ENCODE assay signal across 1 cellular context in genomic region chr17:45277216-45277849, GRCh38.
TF ChIP-seq lines count a peak whose summit lies in the region.

No MANE protein-coding gene starts in this region.

TF ChIP-seq in K562, 482 proteins besides CTCF, POLR2A, EP300 and RAD21 (continued from another document and continues in another):
- TF ChIP-seq NR4A1 (CRISPR knock-in tag; IDR thresholded peaks at IDR 0.05): no peak
- TF ChIP-seq NR4A1 (tag; IDR thresholded peaks at IDR 0.05): peak; percentile 58; the same call in 1 of the 2 replicates
- no peak for TF ChIP-seq ID3 (CRISPR knock-in tag; IDR thresholded peaks at IDR 0.05)
- TF ChIP-seq ID3 (tag; IDR thresholded peaks at IDR 0.05): peak; percentile 90; the same call in 1 of the 2 replicates
- no peak for TF ChIP-seq ZKSCAN3 (CRISPR knock-in tag; IDR thresholded peaks at IDR 0.05)
- peak in 1 of 2 experiments; percentile 55; a peak in 2 of 4 replicates for TF ChIP-seq RCOR1 (IDR thresholded peaks at IDR 0.05; ENCODE audit: borderline replicate concordance in 1 of 2, low read depth in 2 of 2, low read length in 2 of 2)
- TF ChIP-seq BRF1 (IDR thresholded peaks at IDR 0.05; ENCODE audit: borderline replicate concordance, extremely low read depth, insufficient read length): no peak
- TF ChIP-seq STAT6 (CRISPR knock-in tag; IDR thresholded peaks at IDR 0.05): no peak
- no peak for TF ChIP-seq ZBTB5 (IDR thresholded peaks at IDR 0.05)
- peak; percentile 99 for TF ChIP-seq MAFG (tag; conservative IDR thresholded peaks at IDR 0.05)
- peak; percentile 32; the same call in 1 of the 2 replicates for TF ChIP-seq TRIM28 (IDR thresholded peaks at IDR 0.05)
- TF ChIP-seq POLR2B (IDR thresholded peaks at IDR 0.05; ENCODE audit: low read depth, partially characterized antibody): no peak
- TF ChIP-seq NCOA1 (IDR thresholded peaks at IDR 0.05; ENCODE audit: low read depth): 0 out of 2 replicates have a peak, but pooled peaks have one; percentile 24
- TF ChIP-seq L3MBTL2 (IDR thresholded peaks at IDR 0.05): peak; percentile 88
- TF ChIP-seq TAL1 (IDR thresholded peaks at IDR 0.05): peak; percentile 41; the same call in 1 of the 2 replicates
- peak; percentile 85 for TF ChIP-seq PRDM10 (IDR thresholded peaks at IDR 0.05; ENCODE audit: partially characterized antibody)
- TF ChIP-seq HMGN3 (IDR thresholded peaks at IDR 0.05; ENCODE audit: borderline replicate concordance, extremely low read depth, insufficient read length, low read depth, low read length): no peak
- no peak for TF ChIP-seq ZNF707 (CRISPR knock-in tag; conservative IDR thresholded peaks at IDR 0.05)
- peak; percentile 17 to 49; a peak in 1 of 4 replicates for TF ChIP-seq MAZ (CRISPR knock-in tag; conservative IDR thresholded peaks at IDR 0.05 in 1 of 2, IDR thresholded peaks at IDR 0.05 in 1 of 2)
- no peak for TF ChIP-seq RFX1 (IDR thresholded peaks at IDR 0.05)
- TF ChIP-seq ZNF551 (CRISPR knock-in tag; IDR thresholded peaks at IDR 0.05): no peak
- TF ChIP-seq MEF2D (tag; conservative IDR thresholded peaks at IDR 0.05; ENCODE audit: low read depth): 0 out of 2 replicates have a peak, but pooled peaks have one; percentile 16
- peak; percentile 54 for TF ChIP-seq CHD4 (IDR thresholded peaks at IDR 0.05; ENCODE audit: insufficient read depth, insufficient replicate concordance, low read depth, low read length, poor library complexity, severe bottlenecking)
- TF ChIP-seq NR1H2 (CRISPR knock-in tag; IDR thresholded peaks at IDR 0.05): no peak
- peak; percentile 35; the same call in 1 of the 2 replicates for TF ChIP-seq POLR2AphosphoS5 (IDR thresholded peaks at IDR 0.05; ENCODE audit: control insufficient read depth, insufficient read depth, low read depth, low read length)
- no peak for TF ChIP-seq FIP1L1 (IDR thresholded peaks at IDR 0.05; ENCODE audit: low read depth, low read length, poor library complexity, severe bottlenecking)
- no peak for TF ChIP-seq SRF (CRISPR knock-in tag; IDR thresholded peaks at IDR 0.05)
- no peak for TF ChIP-seq PBX2 (CRISPR knock-in tag; IDR thresholded peaks at IDR 0.05; ENCODE audit: low read depth)
- TF ChIP-seq PBX2 (tag; conservative IDR thresholded peaks at IDR 0.05; ENCODE audit: low read depth): 0 out of 2 replicates have a peak, but pooled peaks have one; percentile 19
- TF ChIP-seq ZNF263 (CRISPR knock-in tag; IDR thresholded peaks at IDR 0.05; ENCODE audit: borderline replicate concordance): no peak
- no peak for TF ChIP-seq GTF2A2 (tag; IDR thresholded peaks at IDR 0.05)
- no peak for TF ChIP-seq RBBP5 (IDR thresholded peaks at IDR 0.05; ENCODE audit: borderline replicate concordance, insufficient read depth, low read length, poor library complexity, severe bottlenecking)
- no peak for TF ChIP-seq NFIX (CRISPR knock-in tag; IDR thresholded peaks at IDR 0.05; ENCODE audit: low read depth)
- TF ChIP-seq CHCHD3 (CRISPR knock-in tag; IDR thresholded peaks at IDR 0.05): no peak
- peak in 1 of 2 experiments; percentile 46; a peak in 2 of 4 replicates for TF ChIP-seq HDAC1 (IDR thresholded peaks at IDR 0.05)
- TF ChIP-seq DEAF1 (CRISPR knock-in tag; IDR thresholded peaks at IDR 0.05): peak; percentile 92
- peak; percentile 37 for TF ChIP-seq TEAD4 (IDR thresholded peaks at IDR 0.05; ENCODE audit: low read length)
- no peak for TF ChIP-seq TEAD4 (CRISPR knock-in tag; IDR thresholded peaks at IDR 0.05; ENCODE audit: borderline replicate concordance)
- no peak for TF ChIP-seq NR0B1 (IDR thresholded peaks at IDR 0.05; ENCODE audit: partially characterized antibody)
- no peak for TF ChIP-seq ZNF324 (CRISPR knock-in tag; IDR thresholded peaks at IDR 0.05)
- no peak for TF ChIP-seq ZNF253 (CRISPR knock-in tag; conservative IDR thresholded peaks at IDR 0.05)
- peak; percentile 83 for TF ChIP-seq MTA3 (IDR thresholded peaks at IDR 0.05; ENCODE audit: borderline replicate concordance)
- no peak for TF ChIP-seq FOS (IDR thresholded peaks at IDR 0.05; ENCODE audit: extremely low read depth, insufficient read length)
- no peak for TF ChIP-seq GMEB1 (CRISPR knock-in tag; IDR thresholded peaks at IDR 0.05)
- TF ChIP-seq DDX20 (tag; IDR thresholded peaks at IDR 0.05; ENCODE audit: low read depth): no peak
- 0 out of 2 replicates have a peak, but pooled peaks have one; percentile 15 for TF ChIP-seq MYC (IDR thresholded peaks at IDR 0.05; ENCODE audit: low read depth, low read length)
- TF ChIP-seq MYC (CRISPR knock-in tag; IDR thresholded peaks at IDR 0.05; ENCODE audit: borderline replicate concordance, low read depth): no peak
- no peak for TF ChIP-seq NUFIP1 (IDR thresholded peaks at IDR 0.05; ENCODE audit: partially characterized antibody)
- TF ChIP-seq BDP1 (IDR thresholded peaks at IDR 0.05; ENCODE audit: insufficient read depth, insufficient read length): no peak
- TF ChIP-seq LEF1 (IDR thresholded peaks at IDR 0.05): 0 out of 2 replicates have a peak, but pooled peaks have one; percentile 29
- no peak for TF ChIP-seq NCOA6 (IDR thresholded peaks at IDR 0.05)
- 0 out of 2 replicates have a peak, but pooled peaks have one; percentile 37 for TF ChIP-seq MBD2 (IDR thresholded peaks at IDR 0.05; ENCODE audit: borderline replicate concordance, low read depth)
- TF ChIP-seq USF1 (CRISPR knock-in tag; IDR thresholded peaks at IDR 0.05): peak; percentile 65
- no peak for TF ChIP-seq ZC3H11A (IDR thresholded peaks at IDR 0.05; ENCODE audit: low read depth, low read length)
